9 cellular contexts compared by ENCODE assay signal in the genomic region with DNA sequence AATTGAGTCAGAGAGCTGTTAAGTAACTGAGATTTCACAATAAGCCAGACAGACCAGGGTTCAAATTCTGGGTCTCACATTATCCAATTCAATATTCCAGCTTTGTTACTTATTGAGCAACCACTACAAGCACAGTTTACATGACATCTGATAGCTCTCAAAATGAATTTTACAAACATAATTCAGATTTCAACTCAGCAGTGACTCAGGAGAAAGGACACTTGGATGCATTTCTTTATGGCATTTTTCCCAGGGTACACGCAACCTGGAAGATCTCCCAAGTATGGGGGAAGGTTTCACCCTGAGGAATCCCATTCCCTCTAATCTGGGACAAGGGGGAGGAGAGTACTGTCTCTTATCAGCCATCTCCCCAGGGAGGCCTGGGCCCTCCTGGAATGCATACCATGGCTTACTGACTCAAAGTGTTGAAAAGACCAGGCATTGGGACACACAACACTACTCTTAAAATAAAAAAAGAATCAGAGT.
DNase-seq lines count a peak whose midpoint lies in the region; ATAC-seq and TF ChIP-seq lines count a peak whose summit lies in the region.
"Had no signal": no experiment of that assay in that cellular context is flagged by ENCODE, and none has a peak within 500 bp of the region (broad histone marks: within the 10 kb centered on the region; RNA-seq: fewer than 3 reads in every experiment).

No MANE protein-coding gene starts in this region.

- no peak overlapping the region for H3K4me3 Mint-ChIP-seq in GM23338
- no peak overlapping the region for H3K4me3 Mint-ChIP-seq in activated naive CD4-positive, alpha-beta T cell treated with anti-CD3 and anti-CD28 coated beads for 36 hours

- no peaks in the 10 kb centered on the region for H3K27me3 ChIP-seq in GM23338 (ENCODE audit: insufficient read depth)
- no peaks in the 10 kb centered on the region for H3K27me3 ChIP-seq in adipocyte (replicated peaks; ENCODE audit: control insufficient read depth, insufficient read depth, low read length)
- H3K27me3 ChIP-seq in right cardiac atrium (ENCODE audit: control insufficient read depth, insufficient read depth), result no peaks in the 10 kb centered on the region
- H3K27me3 ChIP-seq: SJCRH30 had no signal

- peak overlapping the region; percentile 56 for H3K9ac ChIP-seq in adipocyte (ENCODE audit: low read length)

- peak overlapping the region; percentile 23; the same call in 1 of the 2 replicates for H3K27ac Mint-ChIP-seq in GM23338
- H3K27ac Mint-ChIP-seq in activated naive CD4-positive, alpha-beta T cell treated with anti-CD3 and anti-CD28 coated beads for 36 hours, result no peak overlapping the region

- H3K9me3 Mint-ChIP-seq in GM23338, result no peaks in the 10 kb centered on the region
- H3K9me3 Mint-ChIP-seq in activated naive CD4-positive, alpha-beta T cell treated with anti-CD3 and anti-CD28 coated beads for 36 hours, result peaks cover 3% of the 10 kb centered on the region

- H3K36me3 Mint-ChIP-seq in GM23338 (ENCODE audit: low read depth), result no peaks in the 10 kb centered on the region
- no peaks in the 10 kb centered on the region for H3K36me3 Mint-ChIP-seq in activated naive CD4-positive, alpha-beta T cell treated with anti-CD3 and anti-CD28 coated beads for 36 hours (ENCODE audit: low read depth)

- no peaks in the 10 kb centered on the region for H3K36me3 ChIP-seq in GM23338 (ENCODE audit: insufficient read depth)
- no peaks in the 10 kb centered on the region for H3K36me3 ChIP-seq in adipocyte (ENCODE audit: control insufficient read depth, insufficient read depth, low read length, severe bottlenecking)
- H3K36me3 ChIP-seq: SJCRH30 had no signal

- no peaks in the 10 kb centered on the region for H3K79me2 ChIP-seq in GM23338 (replicated peaks; ENCODE audit: insufficient read depth)

- WGBS in right cardiac atrium, result 29% methylated on average over 1 of the region's 1 CpG

- CTCF ChIA-PET in activated naive CD4-positive, alpha-beta T cell treated with anti-CD3 and anti-CD28 coated beads for 36 hours (lab: Charles Lee), result no interaction called here

- DNase-seq in GM23338 (ENCODE audit: low spot score) (peak; percentile 34), adipocyte (ENCODE audit: low read depth) (peak; percentile 97), right cardiac atrium (peak; percentile 83 to 94 (median 88)), stromal cell of bone marrow (ENCODE audit: low read depth) (peak; percentile 82), NK-92 (lab: John Stamatoyannopoulos, UW; ENCODE audit: unreplicated experiment) (no peak), T-helper 9 cell (no peak)
- no peak for DNase-seq in activated naive CD4-positive, alpha-beta T cell treated with anti-CD3 and anti-CD28 coated beads for 36 hours

- H3F3A ChIP-seq in GM23338 (replicated peaks; ENCODE audit: low read depth), result no peaks in the 10 kb centered on the region

- H3K4me1 ChIP-seq in GM23338 (ENCODE audit: insufficient read depth), result no peaks in the 10 kb centered on the region
- H3K4me1 ChIP-seq in adipocyte (ENCODE audit: control insufficient read depth, insufficient read depth, low read length), result peaks cover 12% of the 10 kb centered on the region
- H3K4me1 ChIP-seq in right cardiac atrium (ENCODE audit: control insufficient read depth, insufficient read depth, low read length), result no peaks in the 10 kb centered on the region
- H3K4me1 ChIP-seq: SJCRH30 had no signal

- no peak overlapping the region for H3K27ac ChIP-seq in GM23338 (ENCODE audit: low read depth)
- H3K27ac ChIP-seq in right cardiac atrium (ENCODE audit: low read length), result no peak overlapping the region
- H3K27ac ChIP-seq: SJCRH30 had no signal

- no peaks in the 10 kb centered on the region for H4K20me1 ChIP-seq in GM23338 (replicated peaks; ENCODE audit: insufficient read depth)

- no peak overlapping the region for H2AFZ ChIP-seq in GM23338

- H3K4me3 ChIP-seq in GM23338 (no peak overlapping the region), adipocyte (ENCODE audit: low read length) (no peak overlapping the region), right cardiac atrium (ENCODE audit: low read length) (no peak overlapping the region)
- H3K4me3 ChIP-seq: SJCRH30 had no signal

- no peaks in the 10 kb centered on the region for H3K9me2 ChIP-seq in GM23338 (ENCODE audit: insufficient read depth)

- peaks cover 1% of the 10 kb centered on the region for H3K27me3 Mint-ChIP-seq in GM23338 (ENCODE audit: insufficient read depth, low read depth, poor library complexity)
- no peaks in the 10 kb centered on the region for H3K27me3 Mint-ChIP-seq in activated naive CD4-positive, alpha-beta T cell treated with anti-CD3 and anti-CD28 coated beads for 36 hours (ENCODE audit: low read depth)

- intact Hi-C loops in right cardiac atrium (cut with DNase I), result no loop called here
- intact Hi-C loops in activated naive CD4-positive, alpha-beta T cell treated with anti-CD3 and anti-CD28 coated beads for 36 hours (cut with micrococcal nuclease), result no loop called here

- no peak for TF ChIP-seq CTCF in GM23338 (conservative IDR thresholded peaks at IDR 0.05; ENCODE audit: low read depth in 2 of 2)

- peak; percentile 78 for ATAC-seq in GM23338
- peak; percentile 99 for ATAC-seq in right cardiac atrium
- ATAC-seq in HG02973 (IDR thresholded peaks at IDR 0.05; ENCODE audit: unreplicated experiment), result no peak

- peaks cover 4% of the 10 kb centered on the region for H3K4me1 Mint-ChIP-seq in GM23338
- H3K4me1 Mint-ChIP-seq in activated naive CD4-positive, alpha-beta T cell treated with anti-CD3 and anti-CD28 coated beads for 36 hours (ENCODE audit: low read depth), result no peaks in the 10 kb centered on the region

- H3K4me2 ChIP-seq in GM23338, result no peak overlapping the region

- H3K9me3 ChIP-seq in adipocyte (ENCODE audit: control insufficient read depth, low read length) (peaks cover 3% of the 10 kb centered on the region), right cardiac atrium (ENCODE audit: control insufficient read depth, low read length) (no peaks in the 10 kb centered on the region)
- H3K9me3 ChIP-seq: SJCRH30 had no signal

TF ChIP-seq in GM23338, 12 proteins besides CTCF, POLR2A, EP300 and RAD21 (continues in another document):
- no peak for TF ChIP-seq POLR2AphosphoS5 (IDR thresholded peaks at IDR 0.05; ENCODE audit: low read depth)
- no peak for TF ChIP-seq EZH2phosphoT487 (IDR thresholded peaks at IDR 0.05; ENCODE audit: unreplicated experiment)
- no peak for TF ChIP-seq JUNB (IDR thresholded peaks at IDR 0.05; ENCODE audit: unreplicated experiment)
- TF ChIP-seq, protein P1, sequence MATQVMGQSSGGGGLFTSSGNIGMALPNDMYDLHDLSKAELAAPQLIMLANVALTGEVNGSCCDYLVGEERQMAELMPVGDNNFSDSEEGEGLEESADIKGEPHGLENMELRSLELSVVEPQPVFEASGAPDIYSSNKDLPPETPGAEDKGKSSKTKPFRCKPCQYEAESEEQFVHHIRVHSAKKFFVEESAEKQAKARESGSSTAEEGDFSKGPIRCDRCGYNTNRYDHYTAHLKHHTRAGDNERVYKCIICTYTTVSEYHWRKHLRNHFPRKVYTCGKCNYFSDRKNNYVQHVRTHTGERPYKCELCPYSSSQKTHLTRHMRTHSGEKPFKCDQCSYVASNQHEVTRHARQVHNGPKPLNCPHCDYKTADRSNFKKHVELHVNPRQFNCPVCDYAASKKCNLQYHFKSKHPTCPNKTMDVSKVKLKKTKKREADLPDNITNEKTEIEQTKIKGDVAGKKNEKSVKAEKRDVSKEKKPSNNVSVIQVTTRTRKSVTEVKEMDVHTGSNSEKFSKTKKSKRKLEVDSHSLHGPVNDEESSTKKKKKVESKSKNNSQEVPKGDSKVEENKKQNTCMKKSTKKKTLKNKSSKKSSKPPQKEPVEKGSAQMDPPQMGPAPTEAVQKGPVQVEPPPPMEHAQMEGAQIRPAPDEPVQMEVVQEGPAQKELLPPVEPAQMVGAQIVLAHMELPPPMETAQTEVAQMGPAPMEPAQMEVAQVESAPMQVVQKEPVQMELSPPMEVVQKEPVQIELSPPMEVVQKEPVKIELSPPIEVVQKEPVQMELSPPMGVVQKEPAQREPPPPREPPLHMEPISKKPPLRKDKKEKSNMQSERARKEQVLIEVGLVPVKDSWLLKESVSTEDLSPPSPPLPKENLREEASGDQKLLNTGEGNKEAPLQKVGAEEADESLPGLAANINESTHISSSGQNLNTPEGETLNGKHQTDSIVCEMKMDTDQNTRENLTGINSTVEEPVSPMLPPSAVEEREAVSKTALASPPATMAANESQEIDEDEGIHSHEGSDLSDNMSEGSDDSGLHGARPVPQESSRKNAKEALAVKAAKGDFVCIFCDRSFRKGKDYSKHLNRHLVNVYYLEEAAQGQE (IDR thresholded peaks at IDR 0.05; ENCODE audit: unreplicated experiment), result no peak

Comparison
In these comparisons a context has a peak if more than half of its experiments do, and no peak if none do; other contexts are left out.
1. DNase-seq: peak in GM23338 (single experiment), adipocyte (single experiment), right cardiac atrium (3 of 3) and stromal cell of bone marrow (single experiment); none in NK-92 (single experiment), activated naive CD4-positive, alpha-beta T cell treated with anti-CD3 and anti-CD28 coated beads for 36 hours (single experiment) and T-helper 9 cell (single experiment).